ENCODE assay signal across 10 cellular contexts in the genomic region with DNA sequence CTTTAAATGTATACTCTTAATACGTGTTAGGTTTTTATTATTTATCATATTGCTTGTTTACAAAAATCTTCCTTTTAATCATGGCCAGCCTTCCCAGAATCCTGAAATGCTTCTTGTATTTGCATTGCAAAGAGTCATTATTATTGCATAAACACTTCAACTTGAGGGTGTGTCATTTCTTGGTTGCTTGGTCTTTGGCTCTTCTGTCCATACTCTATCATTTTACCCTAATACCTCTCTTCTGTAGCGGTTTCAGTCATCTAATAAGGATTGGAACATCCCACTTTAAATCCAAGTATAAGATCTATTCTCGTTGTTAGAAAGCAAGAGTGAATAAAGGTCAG.
DNase-seq lines count a peak whose midpoint lies in the region; ATAC-seq, FAIRE-seq and TF ChIP-seq lines count a peak whose summit lies in the region.
"Had no signal": no experiment of that assay in that cellular context is flagged by ENCODE, and none has a peak within 500 bp of the region (broad histone marks: within the 10 kb centered on the region; RNA-seq: fewer than 3 reads in every experiment).

No MANE protein-coding gene starts in this region.

- TF ChIP-seq CTCF in AG04449 (IDR thresholded peaks at IDR 0.05; ENCODE audit: insufficient read depth, low read length, missing control alignments) (no peak), astrocyte (IDR thresholded peaks at IDR 0.05; ENCODE audit: insufficient read depth, low read depth, low read length) (no peak)

- no peak for FAIRE-seq in astrocyte (lab: Jason Lieb, UNC)

- POLR2A ChIA-PET in AG04449 (lab: Yijun Ruan, JAX), result interaction anchor here (0.7 to 1.5 kb wide), 5 partner anchors 10 to 224 kb away, joined by 3 to 10 read pairs (median 5); a partner anchor contains a TSS

- H3K79me2 ChIP-seq in astrocyte (ENCODE audit: insufficient read depth, low read length), result no peaks in the 10 kb centered on the region

- no peaks in the 10 kb centered on the region for H3K36me3 ChIP-seq in astrocyte (ENCODE audit: insufficient read depth, low read length)
- H3K36me3 ChIP-seq in mucosa of rectum (ENCODE audit: control insufficient read depth in 2 of 2, insufficient read depth in 2 of 2, low read length in 2 of 2), result no peaks in the 10 kb centered on the region

- no peaks in the 10 kb centered on the region for H3K36me3 Mint-ChIP-seq in astrocyte (ENCODE audit: low read depth, unreplicated experiment)
- no peaks in the 10 kb centered on the region for H3K36me3 Mint-ChIP-seq in activated T-helper 17 cell treated with anti-CD3 and anti-CD28 coated beads, Interleukin-2, amount 50 U/mL, for 72 hours (ENCODE audit: low read depth)
- H3K36me3 Mint-ChIP-seq: activated naive CD4-positive, alpha-beta T cell treated with anti-CD3 and anti-CD28 coated beads, Interleukin-2, amount 50 U/mL, for 24 hours had no signal

- CTCF ChIA-PET in AG04449 (lab: Yijun Ruan, JAX), result interaction anchor here (0.9 kb wide), 2 partner anchors 11 to 200 kb away, joined by 3 to 4 read pairs; no protein-coding TSS in a partner anchor

- H3K27ac ChIP-seq in astrocyte (ENCODE audit: low read depth, low read length) (peak overlapping the region; percentile 72), mucosa of rectum (ENCODE audit: low read depth in 2 of 2, low read length in 2 of 2) (peak overlapping the region; percentile 10 to 60)

- ATAC-seq in GM21528 (IDR thresholded peaks at IDR 0.05; ENCODE audit: low FRiP score, unreplicated experiment), result peak; percentile 14
- ATAC-seq in activated T-helper 17 cell treated with anti-CD3 and anti-CD28 coated beads, Interleukin-2, amount 50 U/mL, for 72 hours (replicated peaks), result no peak

- no peaks in the 10 kb centered on the region for H3K9me3 Mint-ChIP-seq in astrocyte (ENCODE audit: unreplicated experiment)
- H3K9me3 Mint-ChIP-seq in activated T-helper 17 cell treated with anti-CD3 and anti-CD28 coated beads, Interleukin-2, amount 50 U/mL, for 72 hours, result no peaks in the 10 kb centered on the region
- H3K9me3 Mint-ChIP-seq: activated naive CD4-positive, alpha-beta T cell treated with anti-CD3 and anti-CD28 coated beads, Interleukin-2, amount 50 U/mL, for 24 hours had no signal

- H2AFZ ChIP-seq in astrocyte (ENCODE audit: low read depth, low read length), result peak overlapping the region; percentile 61

- no peaks in the 10 kb centered on the region for H4K20me1 ChIP-seq in astrocyte (ENCODE audit: insufficient read depth, low read length)

- no peak overlapping the region for H3K27ac Mint-ChIP-seq in astrocyte (ENCODE audit: unreplicated experiment)
- no peak overlapping the region for H3K27ac Mint-ChIP-seq in activated T-helper 17 cell treated with anti-CD3 and anti-CD28 coated beads, Interleukin-2, amount 50 U/mL, for 72 hours
- H3K27ac Mint-ChIP-seq: activated naive CD4-positive, alpha-beta T cell treated with anti-CD3 and anti-CD28 coated beads, Interleukin-2, amount 50 U/mL, for 24 hours had no signal

- H3K9me3 ChIP-seq in astrocyte (ENCODE audit: insufficient read depth, low read depth, low read length) (no peaks in the 10 kb centered on the region), mucosa of rectum (ENCODE audit: control insufficient read depth in 2 of 2, low read length in 2 of 2) (no peaks in the 10 kb centered on the region)

- H3K27me3 ChIP-seq in astrocyte (ENCODE audit: insufficient read depth, low read length) (peaks cover 15% of the 10 kb centered on the region), mucosa of rectum (ENCODE audit: control insufficient read depth in 2 of 2, insufficient read depth in 2 of 2, low read length in 2 of 2) (no peaks in the 10 kb centered on the region)

- no peak overlapping the region for H3K4me3 Mint-ChIP-seq in astrocyte (ENCODE audit: unreplicated experiment)
- no peak overlapping the region for H3K4me3 Mint-ChIP-seq in activated T-helper 17 cell treated with anti-CD3 and anti-CD28 coated beads, Interleukin-2, amount 50 U/mL, for 72 hours

- DNase-seq in AG04449 (ENCODE audit: low read depth, low spot score) (no peak), astrocyte (ENCODE audit: low read depth) (no peak), middle frontal gyrus (ENCODE audit: extremely low spot score, low spot score) (no peak), CD1c-positive myeloid dendritic cell (ENCODE audit: extremely low spot score) (no peak)
- no peak for DNase-seq in stimulated activated naive CD4-positive, alpha-beta T cell (lab: John Stamatoyannopoulos, UW)
- DNase-seq: Kasumi-1 had no signal

- H3K4me3 ChIP-seq in AG04449 (ENCODE audit: low read depth, low read length), result peak overlapping the region; percentile 0; the same call in 1 of the 2 replicates
- H3K4me3 ChIP-seq in astrocyte (ENCODE audit: insufficient read depth, low read depth, low read length), result peak overlapping the region; percentile 83
- H3K4me3 ChIP-seq in mucosa of rectum (ENCODE audit: low read length in 2 of 2), result peak overlapping the region; percentile 72 to 90

- peak overlapping the region; percentile 99 for H3K4me2 ChIP-seq in astrocyte (ENCODE audit: low read length)

- H3K4me1 Mint-ChIP-seq in astrocyte (ENCODE audit: low read depth, unreplicated experiment), result peaks cover 18% of the 10 kb centered on the region
- H3K4me1 Mint-ChIP-seq in activated T-helper 17 cell treated with anti-CD3 and anti-CD28 coated beads, Interleukin-2, amount 50 U/mL, for 72 hours, result peaks cover 4% of the 10 kb centered on the region

- H3K9ac ChIP-seq in astrocyte (ENCODE audit: low read length) (peak overlapping the region; percentile 94), mucosa of rectum (ENCODE audit: low read depth in 1 of 2, low read length in 2 of 2) (peak overlapping the region; percentile 34 to 78)

- no peaks in the 10 kb centered on the region for H3K27me3 Mint-ChIP-seq in astrocyte (ENCODE audit: low read depth, unreplicated experiment)
- no peaks in the 10 kb centered on the region for H3K27me3 Mint-ChIP-seq in activated T-helper 17 cell treated with anti-CD3 and anti-CD28 coated beads, Interleukin-2, amount 50 U/mL, for 72 hours
- H3K27me3 Mint-ChIP-seq: activated naive CD4-positive, alpha-beta T cell treated with anti-CD3 and anti-CD28 coated beads, Interleukin-2, amount 50 U/mL, for 24 hours had no signal

- H3K4me1 ChIP-seq in astrocyte (ENCODE audit: insufficient read depth, low read length) (peaks cover 19% of the 10 kb centered on the region), mucosa of rectum (ENCODE audit: control insufficient read depth in 2 of 2, insufficient read depth in 2 of 2, low read length in 2 of 2) (peaks cover 7 to 9% of the 10 kb centered on the region in 2 donors)

Comparison
In these comparisons a context has a peak if more than half of its experiments do, and no peak if none do; other contexts are left out.
1. H3K4me3 ChIP-seq: peak in every context shown above with its lines; median percentile 83 in astrocyte; 81 in mucosa of rectum; 0 in AG04449.